Comparison of ENCODE assay signal across 19 cellular contexts in genomic region chr1:117611121-117611601, GRCh38. TPM values are rescaled to one million over a fixed set of nuclear protein-coding genes. Genes with fewer than 3 reads are reported as not detected.
DNase-seq lines count a peak whose midpoint lies in the region; ATAC-seq and TF ChIP-seq lines count a peak whose summit lies in the region.
"Had no signal": no experiment of that assay in that cellular context is flagged by ENCODE, and none has a peak within 500 bp of the region (broad histone marks: within the 10 kb centered on the region; RNA-seq: fewer than 3 reads in every experiment).

No MANE protein-coding gene starts in this region.

- H3K4me1 ChIP-seq in CD4-positive, CD25-positive, alpha-beta regulatory T cell (ENCODE audit: control insufficient read depth, insufficient read depth, low read length, poor library complexity, severe bottlenecking): peaks cover 87% of the 10 kb centered on the region
- H3K4me1 ChIP-seq in MM.1S (ENCODE audit: low read length): no peaks in the 10 kb centered on the region; the same call in 1 of the 2 replicates
- peaks cover 10% of the 10 kb centered on the region for H3K4me1 ChIP-seq in mesenchymal stem cell (ENCODE audit: control insufficient read depth, insufficient read depth, low read depth, low read length)
- H3K4me1 ChIP-seq in PC-9 (replicated peaks; ENCODE audit: insufficient read depth): peaks cover 24% of the 10 kb centered on the region
- no peaks in the 10 kb centered on the region for H3K4me1 ChIP-seq in breast epithelium

- no peak overlapping the region for H3K4ac ChIP-seq in mesenchymal stem cell (ENCODE audit: low read depth in 1 of 2, low read length in 2 of 2)

- POLR2A ChIA-PET in PC-9 (lab: Charles Lee; ENCODE audit: unreplicated experiment): no interaction called here

- H3F3A ChIP-seq in MM.1S (ENCODE audit: insufficient read depth, low read length): peaks cover 95% of the 10 kb centered on the region
- peaks cover 6% of the 10 kb centered on the region; the same call in 1 of the 2 replicates for H3F3A ChIP-seq in PC-9 (ENCODE audit: insufficient read depth, low read depth)

- H3K4me3 Mint-ChIP-seq in CD4-positive, CD25-positive, alpha-beta regulatory T cell: peak overlapping the region; percentile 28 to 98 (median 84)
- H3K4me3 Mint-ChIP-seq: activated naive CD8-positive, alpha-beta T cell treated with anti-CD3 and anti-CD28 coated beads, Interleukin-2, amount 10 ng/mL, durations not matched to agents 7 days and 5 days; CD8-positive, alpha-beta T cell had no signal

- H2AFZ ChIP-seq in MM.1S (ENCODE audit: low read length) (no peak overlapping the region), mesenchymal stem cell (ENCODE audit: low read depth, low read length) (no peak overlapping the region), PC-9 (no peak overlapping the region)

- peak overlapping the region; percentile 47 for H3K27ac ChIP-seq in CD4-positive, CD25-positive, alpha-beta regulatory T cell (ENCODE audit: insufficient read depth, low read length, poor library complexity, severe bottlenecking)
- peak overlapping the region; percentile 100 for H3K27ac ChIP-seq in MM.1S (ENCODE audit: low read length)
- no peak overlapping the region for H3K27ac ChIP-seq in mesenchymal stem cell (ENCODE audit: low read length, poor library complexity, severe bottlenecking)
- H3K27ac ChIP-seq in PC-9: no peak overlapping the region
- no peak overlapping the region for H3K27ac ChIP-seq in breast epithelium
- H3K27ac ChIP-seq: lower lobe of right lung, SJCRH30 had no signal

- H3K36me3 ChIP-seq in CD4-positive, CD25-positive, alpha-beta regulatory T cell (ENCODE audit: control insufficient read depth, insufficient read depth, low read length): peaks cover 41% of the 10 kb centered on the region
- H3K36me3 ChIP-seq in MM.1S (replicated peaks; ENCODE audit: insufficient read depth, low read length): peaks cover 18% of the 10 kb centered on the region
- H3K36me3 ChIP-seq in mesenchymal stem cell (ENCODE audit: control insufficient read depth in 1 of 2, insufficient read depth in 2 of 2, low read depth in 1 of 2, low read length in 2 of 2): no peaks in the 10 kb centered on the region
- H3K36me3 ChIP-seq in PC-9 (ENCODE audit: low read depth): no peaks in the 10 kb centered on the region
- no peaks in the 10 kb centered on the region for H3K36me3 ChIP-seq in breast epithelium
- H3K36me3 ChIP-seq: lower lobe of right lung, MG63, SJCRH30 had no signal

- H3K4me2 ChIP-seq in MM.1S (ENCODE audit: low read depth, low read length): peak overlapping the region; percentile 96
- no peak overlapping the region for H3K4me2 ChIP-seq in mesenchymal stem cell (ENCODE audit: low read length, poor library complexity, severe bottlenecking)
- H3K4me2 ChIP-seq in PC-9: no peak overlapping the region

- no peak overlapping the region for H4K91ac ChIP-seq in mesenchymal stem cell (ENCODE audit: low read length)

- no peak overlapping the region for H2BK5ac ChIP-seq in mesenchymal stem cell (ENCODE audit: low read depth, low read length, poor library complexity, severe bottlenecking)

- H3K9ac ChIP-seq in MM.1S (ENCODE audit: low read length): peak overlapping the region; percentile 100
- H3K9ac ChIP-seq in mesenchymal stem cell (ENCODE audit: low read length): no peak overlapping the region

- no TSS peak for BruUV-seq in PC-9 (replicated peaks; lab: Mats Ljungman, UMichigan)

- TF ChIP-seq CTCF in MM.1S (IDR thresholded peaks at IDR 0.05; ENCODE audit: low read length) (no peak), cardiac fibroblast (IDR thresholded peaks at IDR 0.05; ENCODE audit: low read depth, low read length) (no peak), PC-9 (conservative IDR thresholded peaks at IDR 0.05) (no peak), breast epithelium (IDR thresholded peaks at IDR 0.05) (no peak)

- no peak for ATAC-seq in CD4-positive, CD25-positive, alpha-beta regulatory T cell (ENCODE audit: low read depth in 2 of 2)
- ATAC-seq: activated T-cell treated with anti-CD3 and anti-CD28 coated beads, Interleukin-2, amount 50 U/mL, for 72 hours; CD8-positive, alpha-beta T cell; lower lobe of right lung had no signal

- no peak overlapping the region for H2BK120ac ChIP-seq in mesenchymal stem cell (ENCODE audit: low read depth, low read length)

- H2BK15ac ChIP-seq in mesenchymal stem cell (ENCODE audit: low read depth, poor library complexity, severe bottlenecking): no peak overlapping the region

- H3K79me2 ChIP-seq in MM.1S (ENCODE audit: low read length) (peaks cover 100% of the 10 kb centered on the region), PC-9 (ENCODE audit: low read depth) (no peaks in the 10 kb centered on the region)

- no peaks in the 10 kb centered on the region for H3K27me3 ChIP-seq in CD4-positive, CD25-positive, alpha-beta regulatory T cell (ENCODE audit: control insufficient read depth, insufficient read depth, low read length)
- H3K27me3 ChIP-seq in MM.1S (replicated peaks; ENCODE audit: insufficient read depth, low read length) (no peaks in the 10 kb centered on the region), mesenchymal stem cell (ENCODE audit: control insufficient read depth in 1 of 2, insufficient read depth in 1 of 2, low read length in 2 of 2) (peaks cover 20 to 23% of the 10 kb centered on the region in 2 experiments), PC-9 (ENCODE audit: insufficient read depth, low read depth) (no peaks in the 10 kb centered on the region), breast epithelium (no peaks in the 10 kb centered on the region)
- H3K27me3 ChIP-seq: MG63, SJCRH30 had no signal

- no peak overlapping the region for H3K18ac ChIP-seq in mesenchymal stem cell (ENCODE audit: low read depth in 1 of 2, low read length in 2 of 2)

- peak overlapping the region; percentile 99 for H3K4me3 ChIP-seq in CD4-positive, CD25-positive, alpha-beta regulatory T cell (ENCODE audit: low read depth, low read length)
- H3K4me3 ChIP-seq in MM.1S (ENCODE audit: low read length) (peak overlapping the region; percentile 94), cardiac fibroblast (replicated peaks in 1 of 2; ENCODE audit: low read depth in 2 of 2, low read length in 2 of 2) (no peak overlapping the region), mesenchymal stem cell (ENCODE audit: insufficient read depth in 1 of 2, low read depth in 1 of 2, low read length in 2 of 2) (no peak overlapping the region), PC-9 (no peak overlapping the region), breast epithelium (no peak overlapping the region)
- H3K4me3 ChIP-seq: lower lobe of right lung, MG63, SJCRH30 had no signal

- TF ChIP-seq POLR2A in breast epithelium (IDR thresholded peaks at IDR 0.05): no peak

- WGBS in mesenchymal stem cell: 88% methylated on average over 5 of the region's 5 CpGs

- no peak overlapping the region for H3K23ac ChIP-seq in mesenchymal stem cell (ENCODE audit: low read length in 2 of 2)

- peaks cover 0 to 2% (median 0%) of the 10 kb centered on the region in 7 donors for H3K9me3 Mint-ChIP-seq in CD4-positive, CD25-positive, alpha-beta regulatory T cell
- H3K9me3 Mint-ChIP-seq: activated naive CD8-positive, alpha-beta T cell treated with anti-CD3 and anti-CD28 coated beads, Interleukin-2, amount 10 ng/mL, durations not matched to agents 7 days and 5 days; activated T-cell treated with anti-CD3 and anti-CD28 coated beads, Interleukin-2, amount 50 U/mL, for 72 hours; CD8-positive, alpha-beta T cell had no signal

- no peak overlapping the region for H3K14ac ChIP-seq in mesenchymal stem cell (ENCODE audit: low read length in 2 of 2)

- peaks cover 2% of the 10 kb centered on the region; the same call in 1 of the 2 replicates for H4K20me1 ChIP-seq in MM.1S (ENCODE audit: insufficient read depth, low read length)
- no peaks in the 10 kb centered on the region for H4K20me1 ChIP-seq in PC-9 (ENCODE audit: insufficient read depth)

- H3K79me1 ChIP-seq in mesenchymal stem cell (replicated peaks; ENCODE audit: low read length, poor library complexity, severe bottlenecking): no peaks in the 10 kb centered on the region

- H3K27ac Mint-ChIP-seq in CD4-positive, CD25-positive, alpha-beta regulatory T cell: peak overlapping the region in 2 of 3 donors; percentile 81 to 100
- H3K27ac Mint-ChIP-seq: activated naive CD8-positive, alpha-beta T cell treated with anti-CD3 and anti-CD28 coated beads, Interleukin-2, amount 10 ng/mL, durations not matched to agents 7 days and 5 days; activated T-cell treated with anti-CD3 and anti-CD28 coated beads, Interleukin-2, amount 50 U/mL, for 72 hours; CD8-positive, alpha-beta T cell had no signal

- no peaks in the 10 kb centered on the region for H3K27me3 Mint-ChIP-seq in CD4-positive, CD25-positive, alpha-beta regulatory T cell
- H3K27me3 Mint-ChIP-seq: activated naive CD8-positive, alpha-beta T cell treated with anti-CD3 and anti-CD28 coated beads, Interleukin-2, amount 10 ng/mL, durations not matched to agents 7 days and 5 days had no signal

- intact Hi-C loops in PC-9 (cut with micrococcal nuclease; ENCODE audit: unreplicated experiment): loop anchor here (10.0 kb wide), 1 partner anchor 274 kb away; no protein-coding TSS in a partner anchor
- intact Hi-C loops in breast epithelium (cut with DNase I; ENCODE audit: low total_unique reads): no loop called here

- no peak for DNase-seq in CD4-positive, CD25-positive, alpha-beta regulatory T cell
- DNase-seq in MM.1S (peak; percentile 44), cardiac fibroblast (ENCODE audit: low read depth in 2 of 2) (peak; percentile 9 to 18), mesenchymal stem cell (peak; percentile 44), superior temporal gyrus (ENCODE audit: extremely low spot score) (no peak), PC-9 (no peak), NCI-H146 (lab: John Stamatoyannopoulos, UW) (no peak), breast epithelium (ENCODE audit: low spot score in 2 of 2) (no peak)
- DNase-seq: ACHN; activated CD4-positive, alpha-beta T cell treated with anti-CD3 and anti-CD28 coated beads for 48 hours; activated naive CD8-positive, alpha-beta T cell treated with anti-CD3 and anti-CD28 coated beads, Interleukin-2, amount 10 ng/mL, durations not matched to agents 7 days and 5 days; activated T-cell treated with anti-CD3 and anti-CD28 coated beads, Interleukin-2, amount 50 U/mL, for 72 hours; caudate nucleus; foreskin fibroblast; lower lobe of right lung; MG63; NCI-H1930; SJCRH30 had no signal

- H2BK12ac ChIP-seq in mesenchymal stem cell (ENCODE audit: low read length in 2 of 2): no peak overlapping the region

- H3K9me2 ChIP-seq in MM.1S (replicated peaks; ENCODE audit: insufficient read depth, low read length): no peaks in the 10 kb centered on the region
- H3K9me2 ChIP-seq in PC-9 (ENCODE audit: insufficient read depth): no peaks in the 10 kb centered on the region; the same call in 1 of the 2 replicates

- no peak overlapping the region for H4K8ac ChIP-seq in mesenchymal stem cell (ENCODE audit: low read length)

- H3K4me1 Mint-ChIP-seq in CD4-positive, CD25-positive, alpha-beta regulatory T cell: peaks cover 43 to 87% (median 81%) of the 10 kb centered on the region in 4 donors

- H3K36me3 Mint-ChIP-seq in CD4-positive, CD25-positive, alpha-beta regulatory T cell: peaks cover 53% of the 10 kb centered on the region

- no peak overlapping the region for H2AK5ac ChIP-seq in mesenchymal stem cell (ENCODE audit: low read length, severe bottlenecking)

- H3K9me3 ChIP-seq in CD4-positive, CD25-positive, alpha-beta regulatory T cell (ENCODE audit: control insufficient read depth in 2 of 2, low read length in 2 of 2): no peaks in the 10 kb centered on the region
- H3K9me3 ChIP-seq in MM.1S (replicated peaks; ENCODE audit: insufficient read depth, low read length) (no peaks in the 10 kb centered on the region), mesenchymal stem cell (ENCODE audit: control insufficient read depth, low read length) (no peaks in the 10 kb centered on the region), PC-9 (ENCODE audit: insufficient read depth, low read depth) (no peaks in the 10 kb centered on the region), breast epithelium (no peaks in the 10 kb centered on the region)
- H3K9me3 ChIP-seq: lower lobe of right lung, MG63, SJCRH30 had no signal

- CTCF ChIA-PET in PC-9 (lab: Charles Lee): no interaction called here

RNA-seq across cellular contexts. Expression of gene TENT5C, which starts 5.3 kb away (rescaled TPM):
- total RNA-seq in CD4-positive, CD25-positive, alpha-beta regulatory T cell: 324 TPM
- 10 to 100 TPM; 19.6 to 64.7 (median 33.0) TPM for polyA plus RNA-seq in CD4-positive, CD25-positive, alpha-beta regulatory T cell
- polyA plus RNA-seq in mesenchymal stem cell (2013, experiment 1 of 2): 1.3 TPM
- 1.3 TPM for polyA plus RNA-seq in mesenchymal stem cell (2013, experiment 2 of 2)
- total RNA-seq in PC-9 (2021): 3.9 and 4.3 TPM in 2 replicates
- total RNA-seq in breast epithelium: 10 to 100 TPM in 2 of 3 donors, 1 to 10 TPM in 1; 4.0 to 10.2 (median 10.2) TPM

Comparison
In these comparisons a context has a peak if more than half of its experiments do, and no peak if none do; other contexts are left out.
1. DNase-seq: peak in MM.1S (single experiment), cardiac fibroblast (2 of 2) and mesenchymal stem cell (single experiment); none in CD4-positive, CD25-positive, alpha-beta regulatory T cell (0 of 3), superior temporal gyrus (single experiment), PC-9 (0 of 2), NCI-H146 (single experiment) and breast epithelium (0 of 2).
2. H3K27ac ChIP-seq: peak in CD4-positive, CD25-positive, alpha-beta regulatory T cell (single experiment) and MM.1S (single experiment); none in mesenchymal stem cell (single experiment), PC-9 (single experiment) and breast epithelium (0 of 2).
3. H3K4me3 ChIP-seq: peak in CD4-positive, CD25-positive, alpha-beta regulatory T cell (single experiment) and MM.1S (single experiment); none in cardiac fibroblast (0 of 2), mesenchymal stem cell (0 of 2), PC-9 (single experiment) and breast epithelium (0 of 3).
4. RNA of gene TENT5C, which starts 5.3 kb away (total RNA-seq): 324 TPM in CD4-positive, CD25-positive, alpha-beta regulatory T cell (single experiment); 4.0 to 10.2 TPM in breast epithelium and 3.9 to 4.3 TPM in PC-9; every median in the first group is over 10 times any median in the second.